Comparison of ENCODE assay signal across 8 cellular contexts in the genomic region with DNA sequence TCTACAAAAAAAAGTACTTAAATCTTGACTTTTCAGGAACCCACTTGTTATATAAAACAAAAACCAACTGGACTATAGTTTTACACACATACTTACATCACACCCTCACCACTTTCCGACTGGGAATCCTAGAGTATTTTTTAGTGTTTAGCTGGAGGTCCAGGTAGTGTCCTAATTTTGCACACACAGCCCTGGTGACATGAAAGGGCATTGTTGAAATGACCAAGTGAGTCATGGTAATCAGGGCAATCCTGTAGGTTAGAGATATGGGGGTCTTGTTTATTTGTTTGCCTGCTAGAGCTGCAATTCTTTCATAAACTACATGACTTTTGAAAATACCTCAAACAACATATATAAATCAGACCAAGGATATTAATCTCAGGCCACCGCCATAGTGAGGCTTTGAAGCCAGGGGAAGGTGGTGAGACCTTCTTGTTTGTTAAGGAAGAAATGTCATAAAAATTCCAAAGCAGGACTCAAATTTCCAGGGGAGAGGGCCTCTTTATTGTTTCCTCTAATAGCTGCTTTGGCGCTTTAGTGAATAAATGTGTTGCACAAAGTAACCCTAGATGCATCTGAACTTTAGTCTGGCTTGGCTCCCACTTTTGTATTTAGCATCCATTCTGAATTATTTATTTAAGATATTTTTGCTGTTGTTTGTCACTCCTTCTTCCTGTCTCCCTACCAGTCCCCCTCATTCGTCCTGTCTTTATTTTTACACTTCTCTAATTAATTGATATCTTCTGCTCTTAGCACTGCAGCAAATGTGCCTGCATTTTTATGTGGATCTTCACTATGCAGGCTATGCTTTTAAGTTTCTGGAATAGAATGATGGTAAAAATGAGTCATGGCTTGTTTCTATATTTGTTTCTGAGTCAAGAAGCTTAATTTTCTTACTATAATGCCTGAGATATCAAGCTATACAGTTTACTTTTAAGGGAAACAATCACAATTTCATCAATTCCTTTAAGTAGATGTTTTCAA.
DNase-seq lines count a peak whose midpoint lies in the region; ATAC-seq lines count a peak whose summit lies in the region.
"Had no signal": no experiment of that assay in that cellular context is flagged by ENCODE, and none has a peak within 500 bp of the region (broad histone marks: within the 10 kb centered on the region; RNA-seq: fewer than 3 reads in every experiment).

No MANE protein-coding gene starts in this region.

- POLR2A ChIA-PET in activated CD8-positive, alpha-beta T cell treated with anti-CD3 and anti-CD28 coated beads, Interleukin-2, amount 10 ng/mL, durations not matched to agents 7 days and 5 days (lab: Charles Lee), result interaction anchor here (1.2 kb wide), 1 partner anchor 539 kb away, joined by 6 read pairs; no protein-coding TSS in a partner anchor

- H3K27ac Mint-ChIP-seq in activated CD8-positive, alpha-beta T cell treated with anti-CD3 and anti-CD28 coated beads, Interleukin-2, amount 10 ng/mL, durations not matched to agents 7 days and 5 days, result peak overlapping the region; percentile 17

- H3K4me1 Mint-ChIP-seq in activated CD8-positive, alpha-beta T cell treated with anti-CD3 and anti-CD28 coated beads, Interleukin-2, amount 10 ng/mL, durations not matched to agents 7 days and 5 days (ENCODE audit: low read depth), result peaks cover 25% of the 10 kb centered on the region

- no peaks in the 10 kb centered on the region for H3K36me3 Mint-ChIP-seq in activated CD8-positive, alpha-beta T cell treated with anti-CD3 and anti-CD28 coated beads, Interleukin-2, amount 10 ng/mL, durations not matched to agents 7 days and 5 days (ENCODE audit: low read depth)

- no peaks in the 10 kb centered on the region for H3K27me3 Mint-ChIP-seq in activated CD8-positive, alpha-beta T cell treated with anti-CD3 and anti-CD28 coated beads, Interleukin-2, amount 10 ng/mL, durations not matched to agents 7 days and 5 days (ENCODE audit: low read depth)

- DNase-seq in HuH-7 (ENCODE audit: low spot score) (peak; percentile 28), inferior parietal cortex (ENCODE audit: extremely low spot score) (peak; percentile 35), superior temporal gyrus (ENCODE audit: extremely low spot score) (peak; percentile 56), AML-193 (lab: John Stamatoyannopoulos, UW) (no peak)
- no peak for DNase-seq in activated CD8-positive, alpha-beta T cell treated with anti-CD3 and anti-CD28 coated beads, Interleukin-2, amount 10 ng/mL, durations not matched to agents 7 days and 5 days
- DNase-seq: NCI-H2227 treated with DMSO at 0.1 percent for 48 hours had no signal

- CTCF ChIA-PET in activated CD8-positive, alpha-beta T cell treated with anti-CD3 and anti-CD28 coated beads, Interleukin-2, amount 10 ng/mL, durations not matched to agents 7 days and 5 days (lab: Charles Lee), result interaction anchor here (0.6 to 8.6 kb wide), 34 partner anchors 9 to 613 kb away, joined by 3 to 146 read pairs (median 4); a partner anchor contains a TSS

- H3K4me3 Mint-ChIP-seq in activated CD8-positive, alpha-beta T cell treated with anti-CD3 and anti-CD28 coated beads, Interleukin-2, amount 10 ng/mL, durations not matched to agents 7 days and 5 days, result no peak overlapping the region

- no peak for ATAC-seq in activated CD8-positive, alpha-beta T cell treated with anti-CD3 and anti-CD28 coated beads, Interleukin-2, amount 10 ng/mL, durations not matched to agents 7 days and 5 days
- ATAC-seq in HG03378 (IDR thresholded peaks at IDR 0.05; ENCODE audit: unreplicated experiment), result no peak
- no peak for ATAC-seq in GM21526 (IDR thresholded peaks at IDR 0.05; ENCODE audit: low FRiP score, unreplicated experiment)

- H3K9me3 Mint-ChIP-seq in activated CD8-positive, alpha-beta T cell treated with anti-CD3 and anti-CD28 coated beads, Interleukin-2, amount 10 ng/mL, durations not matched to agents 7 days and 5 days (ENCODE audit: insufficient read depth), result no peaks in the 10 kb centered on the region

Comparison
In these comparisons a context has a peak if more than half of its experiments do, and no peak if none do; other contexts are left out.
1. DNase-seq: peak in HuH-7 (single experiment), inferior parietal cortex (single experiment) and superior temporal gyrus (single experiment); none in activated CD8-positive, alpha-beta T cell treated with anti-CD3 and anti-CD28 coated beads, Interleukin-2, amount 10 ng/mL, durations not matched to agents 7 days and 5 days (single experiment) and AML-193 (0 of 2).